14 cellular contexts compared by ENCODE assay signal in the genomic region with DNA sequence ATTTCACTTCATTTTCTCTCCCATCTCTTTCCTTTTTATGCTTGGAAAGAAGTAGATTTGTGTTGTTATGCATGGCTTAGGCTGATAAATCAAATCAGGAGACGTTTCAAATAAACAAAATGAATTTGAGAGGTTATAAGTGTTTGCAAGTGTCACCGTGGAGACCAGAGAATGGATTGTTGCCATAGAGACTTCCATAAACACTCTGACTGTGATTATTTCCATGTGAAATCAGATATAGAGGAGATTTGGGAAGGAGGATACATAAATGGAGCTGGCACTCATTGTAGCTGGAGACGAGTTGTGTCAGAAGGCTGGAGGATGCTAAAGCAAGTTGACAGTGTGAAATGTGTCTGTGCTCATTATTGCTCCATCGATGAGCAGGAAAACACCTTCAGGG.
DNase-seq lines count a peak whose midpoint lies in the region; ATAC-seq and TF ChIP-seq lines count a peak whose summit lies in the region.
"Had no signal": no experiment of that assay in that cellular context is flagged by ENCODE, and none has a peak within 500 bp of the region (broad histone marks: within the 10 kb centered on the region; RNA-seq: fewer than 3 reads in every experiment).

No MANE protein-coding gene starts in this region.

- DNase-seq in NCI-H2227 (lab: John Stamatoyannopoulos, UW; ENCODE audit: unreplicated experiment), result peak; percentile 11
- DNase-seq in NCI-H2227 treated with DMSO at 0.1 percent for 48 hours (lab: John Stamatoyannopoulos, UW), result no peak
- DNase-seq in NCI-H69 (lab: John Stamatoyannopoulos, UW), result peak; percentile 38
- DNase-seq in fibroblast of lung (ENCODE audit: low read depth in 2 of 2), result peak; percentile 53 to 89
- no peak for DNase-seq in coronary artery (ENCODE audit: low spot score)
- DNase-seq in GM23338 (ENCODE audit: low spot score), result no peak
- DNase-seq: activated CD4-positive, alpha-beta T cell treated with anti-CD3 and anti-CD28 coated beads for 1 hour; endodermal cell; Kasumi-1; ovary had no signal

- no peaks in the 10 kb centered on the region for H3K4me1 Mint-ChIP-seq in GM23338
- H3K4me1 Mint-ChIP-seq: endodermal cell, memory B cell had no signal

- no peak overlapping the region for H3K4me2 ChIP-seq in fibroblast of lung (ENCODE audit: extremely low read depth, insufficient read depth, low read length)
- H3K4me2 ChIP-seq in skeletal muscle satellite cell (ENCODE audit: low read length), result no peak overlapping the region
- H3K4me2 ChIP-seq in GM23338, result no peak overlapping the region

- no peaks in the 10 kb centered on the region for H3K9me2 ChIP-seq in GM23338 (ENCODE audit: insufficient read depth)

- H3K4me3 Mint-ChIP-seq in GM23338, result no peak overlapping the region
- H3K4me3 Mint-ChIP-seq: endodermal cell, memory B cell had no signal

- H4K20me1 ChIP-seq in fibroblast of lung (ENCODE audit: control insufficient read depth, extremely low read depth, insufficient read depth, low read length) (no peaks in the 10 kb centered on the region), GM23338 (replicated peaks; ENCODE audit: insufficient read depth) (no peaks in the 10 kb centered on the region)

- no peaks in the 10 kb centered on the region for H3K4me1 ChIP-seq in fibroblast of lung (ENCODE audit: control insufficient read depth, extremely low read depth, insufficient read depth, low read length)
- H3K4me1 ChIP-seq in skeletal muscle satellite cell (ENCODE audit: control insufficient read depth, insufficient read depth, low read length), result peaks cover 6% of the 10 kb centered on the region
- no peaks in the 10 kb centered on the region for H3K4me1 ChIP-seq in GM23338 (ENCODE audit: insufficient read depth)
- H3K4me1 ChIP-seq: ascending aorta had no signal

- H3K9me3 Mint-ChIP-seq in GM23338, result no peaks in the 10 kb centered on the region
- H3K9me3 Mint-ChIP-seq: endodermal cell, memory B cell had no signal

- no peak overlapping the region; the same call in 1 of the 2 replicates for H3K27ac Mint-ChIP-seq in GM23338
- H3K27ac Mint-ChIP-seq: endodermal cell, memory B cell had no signal

- H3K27ac ChIP-seq in fibroblast of lung (ENCODE audit: insufficient read depth, low read length) (no peak overlapping the region), coronary artery (no peak overlapping the region), GM23338 (ENCODE audit: low read depth) (no peak overlapping the region)
- H3K27ac ChIP-seq: ascending aorta, ovary had no signal

- H3K79me2 ChIP-seq in fibroblast of lung (ENCODE audit: control insufficient read depth, insufficient read depth, low read length) (no peaks in the 10 kb centered on the region), GM23338 (replicated peaks; ENCODE audit: insufficient read depth) (no peaks in the 10 kb centered on the region)

- H2AFZ ChIP-seq in fibroblast of lung (ENCODE audit: low read length), result no peak overlapping the region
- H2AFZ ChIP-seq in GM23338, result no peak overlapping the region

- no peaks in the 10 kb centered on the region for H3F3A ChIP-seq in GM23338 (replicated peaks; ENCODE audit: low read depth)

- ATAC-seq in HG02571 (IDR thresholded peaks at IDR 0.05; ENCODE audit: unreplicated experiment) (no peak), GM23338 (no peak)

- H3K9me3 ChIP-seq in fibroblast of lung (ENCODE audit: control insufficient read depth, insufficient read depth, low read depth, low read length) (no peaks in the 10 kb centered on the region), skeletal muscle satellite cell (replicated peaks; ENCODE audit: low read length) (no peaks in the 10 kb centered on the region)
- H3K9me3 ChIP-seq: ascending aorta, ovary had no signal

- no peaks in the 10 kb centered on the region for H3K36me3 Mint-ChIP-seq in GM23338 (ENCODE audit: low read depth)
- H3K36me3 Mint-ChIP-seq: memory B cell had no signal

- no peaks in the 10 kb centered on the region for H3K27me3 Mint-ChIP-seq in GM23338 (ENCODE audit: insufficient read depth, low read depth, poor library complexity)

- H3K9ac ChIP-seq in fibroblast of lung (ENCODE audit: insufficient read depth, low read length), result no peak overlapping the region
- peak overlapping the region; percentile 0 for H3K9ac ChIP-seq in skeletal muscle satellite cell (ENCODE audit: low read depth, low read length)

- no peaks in the 10 kb centered on the region for H3K27me3 ChIP-seq in fibroblast of lung (ENCODE audit: control insufficient read depth, insufficient read depth, low read length)
- H3K27me3 ChIP-seq in skeletal muscle satellite cell (ENCODE audit: control insufficient read depth, insufficient read depth, low read length), result no peaks in the 10 kb centered on the region
- H3K27me3 ChIP-seq in GM23338 (ENCODE audit: insufficient read depth), result no peaks in the 10 kb centered on the region
- H3K27me3 ChIP-seq: ascending aorta, ovary had no signal

- H3K36me3 ChIP-seq in fibroblast of lung (ENCODE audit: control insufficient read depth, insufficient read depth, low read length) (no peaks in the 10 kb centered on the region), skeletal muscle satellite cell (ENCODE audit: insufficient read depth, low read length) (no peaks in the 10 kb centered on the region), GM23338 (ENCODE audit: insufficient read depth) (no peaks in the 10 kb centered on the region)
- H3K36me3 ChIP-seq: ascending aorta, ovary had no signal

- TF ChIP-seq CTCF in fibroblast of lung (conservative IDR thresholded peaks at IDR 0.05 in 1 of 2, IDR thresholded peaks at IDR 0.05 in 1 of 2; ENCODE audit: low read depth in 1 of 2, low read length in 2 of 2) (no peak), coronary artery (IDR thresholded peaks at IDR 0.05) (no peak), GM23338 (conservative IDR thresholded peaks at IDR 0.05; ENCODE audit: low read depth in 2 of 2) (no peak)

- H3K4me3 ChIP-seq in fibroblast of lung (replicated peaks in 1 of 4; ENCODE audit: control extremely low read depth in 1 of 4, insufficient read depth in 1 of 4, low read depth in 3 of 4, low read length in 4 of 4) (no peak overlapping the region), skeletal muscle satellite cell (ENCODE audit: low read length) (no peak overlapping the region), coronary artery (no peak overlapping the region), GM23338 (no peak overlapping the region)
- H3K4me3 ChIP-seq: ascending aorta, ovary had no signal

TF ChIP-seq in GM23338, 12 proteins besides CTCF, POLR2A, EP300 and RAD21:
- TF ChIP-seq POLR2AphosphoS5 (IDR thresholded peaks at IDR 0.05; ENCODE audit: low read depth) (no peak), STAT1 (IDR thresholded peaks at IDR 0.05; ENCODE audit: unreplicated experiment) (no peak), NANOG (IDR thresholded peaks at IDR 0.05; ENCODE audit: borderline replicate concordance) (no peak)

Comparison
In these comparisons a context has a peak if more than half of its experiments do, and no peak if none do; other contexts are left out.
1. DNase-seq: peak in NCI-H2227 (single experiment), NCI-H69 (single experiment) and fibroblast of lung (2 of 2); none in NCI-H2227 treated with DMSO at 0.1 percent for 48 hours (single experiment), coronary artery (single experiment) and GM23338 (single experiment).